Comparison of ENCODE assay signal across 26 cellular contexts in the genomic region with DNA sequence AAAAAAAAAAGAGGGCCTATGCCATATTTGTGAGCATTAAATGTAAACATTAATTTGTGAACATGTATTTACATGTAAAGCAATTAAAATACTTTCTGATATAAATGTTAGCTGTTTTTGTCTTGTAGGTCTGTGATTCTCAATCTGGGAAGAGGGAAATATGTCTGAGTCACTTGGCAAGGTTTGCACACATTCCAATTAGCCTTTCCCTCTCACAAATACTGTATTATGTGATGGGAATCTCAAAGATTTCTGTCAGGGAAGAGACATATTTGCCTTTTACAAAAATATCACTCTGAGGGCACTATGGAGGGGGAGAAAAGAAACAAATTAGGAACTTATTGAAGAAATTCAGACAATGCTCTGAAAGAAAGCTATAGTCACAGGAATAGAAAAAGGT.
A peak's percentile ranks its signal among the peaks of the same experiment; 100 is the strongest.
DNase-seq lines count a peak whose midpoint lies in the region; ATAC-seq and TF ChIP-seq lines count a peak whose summit lies in the region.
"Had no signal": no experiment of that assay in that cellular context is flagged by ENCODE, and none has a peak within 500 bp of the region (broad histone marks: within the 10 kb centered on the region; RNA-seq: fewer than 3 reads in every experiment).

No MANE protein-coding gene starts in this region.

- DNase-seq in GM23248 (peak; percentile 59), astrocyte of the hippocampus (ENCODE audit: low read depth, low spot score) (peak; percentile 69), fibroblast of pulmonary artery (ENCODE audit: low read depth) (peak; percentile 62), thyroid gland (no peak), testis (no peak), HFFc6 (no peak)
- DNase-seq: activated CD8-positive, alpha-beta T cell treated with anti-CD3 and anti-CD28 coated beads, Interleukin-2, amount 10 ng/mL, durations not matched to agents 7 days and 5 days; activated effector memory CD4-positive, alpha-beta T cell treated with Interleukin-2 at 50 U/mL for 16 hours; CD4-positive, alpha-beta memory T cell; DMS 273 treated with DMSO at 0.1 percent for 48 hours; effector memory CD4-positive, alpha-beta T cell; hypothalamus; immature natural killer cell; left lung; mesendoderm; NCI-H1436 treated with DMSO at 0.1 percent for 48 hours; NCI-H2107; right cardiac atrium; RPMI8226; spleen; T-helper 2 cell; upper lobe of left lung had no signal

- H3K4me1 ChIP-seq in GM23248 (ENCODE audit: insufficient read depth) (peaks cover 21% of the 10 kb centered on the region), thyroid gland (no peaks in the 10 kb centered on the region), testis (no peaks in the 10 kb centered on the region)
- H3K4me1 ChIP-seq: neural progenitor cell, parathyroid adenoma, spleen, upper lobe of left lung had no signal

- no peaks in the 10 kb centered on the region for H3K36me3 Mint-ChIP-seq in stimulated activated memory B cell treated with anti-CD40 and anti-IgM and Interleukin-4, amounts not matched to agents 10 μg/mL and 1 μg/mL and 100 μg/mL, for 72 hours
- H3K36me3 Mint-ChIP-seq in HFFc6 (ENCODE audit: low read depth): no peaks in the 10 kb centered on the region
- H3K36me3 Mint-ChIP-seq: brain; CD4-positive, alpha-beta memory T cell; immature natural killer cell; neural progenitor cell had no signal

- H3K9ac ChIP-seq in GM23248: no peak overlapping the region
- H3K9ac ChIP-seq: neural progenitor cell, parathyroid adenoma had no signal

- intact Hi-C loops in thyroid gland (cut with DNase I): no loop called here
- intact Hi-C loops in testis (cut with DNase I; ENCODE audit: low total_unique reads): no loop called here

- H3K36me3 ChIP-seq in GM23248 (ENCODE audit: low read depth) (no peaks in the 10 kb centered on the region), thyroid gland (no peaks in the 10 kb centered on the region), testis (ENCODE audit: low read depth, missing control alignments) (no peaks in the 10 kb centered on the region)
- H3K36me3 ChIP-seq: left lung, neural progenitor cell, spleen, upper lobe of left lung had no signal

- H3K4me3 ChIP-seq in GM23248 (no peak overlapping the region), fibroblast of pulmonary artery (replicated peaks; ENCODE audit: low read depth, low read length) (no peak overlapping the region), thyroid gland (replicated peaks in 1 of 3) (no peak overlapping the region), testis (no peak overlapping the region)
- H3K4me3 ChIP-seq: left lung, neural progenitor cell, spleen, upper lobe of left lung had no signal

- in situ Hi-C loops in GM23248 (cut with MboI): no loop called here

- H3K27me3 ChIP-seq in GM23248 (replicated peaks; ENCODE audit: insufficient read depth) (no peaks in the 10 kb centered on the region), thyroid gland (no peaks in the 10 kb centered on the region), testis (no peaks in the 10 kb centered on the region)
- H3K27me3 ChIP-seq: left lung, neural progenitor cell, spleen, upper lobe of left lung had no signal

- H3K9me3 Mint-ChIP-seq in stimulated activated memory B cell treated with anti-CD40 and anti-IgM and Interleukin-4, amounts not matched to agents 10 μg/mL and 1 μg/mL and 100 μg/mL, for 72 hours: peaks cover 4% of the 10 kb centered on the region
- no peaks in the 10 kb centered on the region for H3K9me3 Mint-ChIP-seq in HFFc6
- H3K9me3 Mint-ChIP-seq: neural progenitor cell had no signal

- no peaks in the 10 kb centered on the region for H3K27me3 Mint-ChIP-seq in stimulated activated memory B cell treated with anti-CD40 and anti-IgM and Interleukin-4, amounts not matched to agents 10 μg/mL and 1 μg/mL and 100 μg/mL, for 72 hours
- H3K27me3 Mint-ChIP-seq in HFFc6 (ENCODE audit: insufficient read depth): peaks cover 3% of the 10 kb centered on the region; the same call in 1 of the 2 replicates
- H3K27me3 Mint-ChIP-seq: CD4-positive, alpha-beta memory T cell had no signal

- no peak for TF ChIP-seq POLR2A in thyroid gland (IDR thresholded peaks at IDR 0.05)
- no peak for TF ChIP-seq POLR2A in testis (IDR thresholded peaks at IDR 0.05)

- no peak overlapping the region for H3K27ac Mint-ChIP-seq in stimulated activated memory B cell treated with anti-CD40 and anti-IgM and Interleukin-4, amounts not matched to agents 10 μg/mL and 1 μg/mL and 100 μg/mL, for 72 hours
- no peak overlapping the region for H3K27ac Mint-ChIP-seq in HFFc6
- H3K27ac Mint-ChIP-seq: activated CD8-positive, alpha-beta T cell treated with anti-CD3 and anti-CD28 coated beads, Interleukin-2, amount 10 ng/mL, durations not matched to agents 7 days and 5 days; CD4-positive, alpha-beta memory T cell; immature natural killer cell; neural progenitor cell had no signal

- TF ChIP-seq CTCF in fibroblast of pulmonary artery (IDR thresholded peaks at IDR 0.05; ENCODE audit: low read length, missing control alignments): no peak
- no peak for TF ChIP-seq CTCF in thyroid gland (IDR thresholded peaks at IDR 0.05)
- TF ChIP-seq CTCF in testis (IDR thresholded peaks at IDR 0.05): no peak
- TF ChIP-seq CTCF in HFFc6 (IDR thresholded peaks at IDR 0.05): no peak

- no peaks in the 10 kb centered on the region for H3K79me2 ChIP-seq in GM23248 (ENCODE audit: insufficient read depth)
- H3K79me2 ChIP-seq: parathyroid adenoma had no signal

- 0 out of 2 replicates have a peak, but pooled peaks cover 5% of the 10 kb centered on the region for H3F3A ChIP-seq in GM23248 (ENCODE audit: insufficient read depth)

- no peak for ATAC-seq in stimulated activated memory B cell treated with anti-CD40 and anti-IgM and Interleukin-4, amounts not matched to agents 10 μg/mL and 1 μg/mL and 100 μg/mL, for 72 hours
- ATAC-seq: activated CD8-positive, alpha-beta T cell treated with anti-CD3 and anti-CD28 coated beads, Interleukin-2, amount 10 ng/mL, durations not matched to agents 7 days and 5 days; left lung; right cardiac atrium had no signal

- H3K9me3 ChIP-seq in GM23248 (ENCODE audit: low read depth) (no peaks in the 10 kb centered on the region), thyroid gland (no peaks in the 10 kb centered on the region), testis (no peaks in the 10 kb centered on the region)
- H3K9me3 ChIP-seq: left lung, upper lobe of left lung had no signal

- H3K9me2 ChIP-seq in GM23248 (ENCODE audit: insufficient read depth): no peaks in the 10 kb centered on the region

- no peak overlapping the region for H2AFZ ChIP-seq in GM23248
- H2AFZ ChIP-seq: neural progenitor cell, parathyroid adenoma had no signal

- no peak overlapping the region for H3K4me3 Mint-ChIP-seq in stimulated activated memory B cell treated with anti-CD40 and anti-IgM and Interleukin-4, amounts not matched to agents 10 μg/mL and 1 μg/mL and 100 μg/mL, for 72 hours
- H3K4me3 Mint-ChIP-seq in HFFc6: no peak overlapping the region
- H3K4me3 Mint-ChIP-seq: activated CD8-positive, alpha-beta T cell treated with anti-CD3 and anti-CD28 coated beads, Interleukin-2, amount 10 ng/mL, durations not matched to agents 7 days and 5 days; brain; CD4-positive, alpha-beta memory T cell; immature natural killer cell; neural progenitor cell had no signal

- no peak overlapping the region for H3K4me2 ChIP-seq in GM23248 (ENCODE audit: unreplicated experiment)
- H3K4me2 ChIP-seq: neural progenitor cell had no signal

- H4K20me1 ChIP-seq in GM23248 (ENCODE audit: insufficient read depth): no peaks in the 10 kb centered on the region

- no peak overlapping the region for H3K27ac ChIP-seq in GM23248
- no peak overlapping the region for H3K27ac ChIP-seq in thyroid gland
- no peak overlapping the region for H3K27ac ChIP-seq in testis
- H3K27ac ChIP-seq: left lung, neural progenitor cell, parathyroid adenoma, spleen, upper lobe of left lung had no signal

- no peaks in the 10 kb centered on the region for H3K4me1 Mint-ChIP-seq in stimulated activated memory B cell treated with anti-CD40 and anti-IgM and Interleukin-4, amounts not matched to agents 10 μg/mL and 1 μg/mL and 100 μg/mL, for 72 hours
- H3K4me1 Mint-ChIP-seq in HFFc6 (ENCODE audit: low read depth): peaks cover 59% of the 10 kb centered on the region
- H3K4me1 Mint-ChIP-seq: CD4-positive, alpha-beta memory T cell; immature natural killer cell had no signal

Comparison
In these comparisons a context has a peak if more than half of its experiments do, and no peak if none do; other contexts are left out.
1. DNase-seq: peak in GM23248 (single experiment), astrocyte of the hippocampus (single experiment) and fibroblast of pulmonary artery (single experiment); none in thyroid gland (0 of 2), testis (single experiment) and HFFc6 (single experiment).